5 cellular contexts compared by ENCODE assay signal in genomic region chr1:790388-790930, GRCh38.
DNase-seq lines count a peak whose midpoint lies in the region; ATAC-seq, FAIRE-seq and TF ChIP-seq lines count a peak whose summit lies in the region.
"Not testable (repeated sequence)": the region's sequence is repeated elsewhere in the genome, so short reads cannot be mapped to it uniquely, and the experiment has no call there.

No MANE protein-coding gene starts in this region.

- peak; percentile 23 for DNase-seq in AG10803 (ENCODE audit: low read depth)
- DNase-seq in IMR-90; HepG2 (ENCODE audit: low spot score): not testable (repeated sequence)
- peak; percentile 17 for DNase-seq in astrocyte (ENCODE audit: low read depth)

- not testable (repeated sequence) for H3K27me3 Mint-ChIP-seq in astrocyte (ENCODE audit: low read depth, unreplicated experiment)

- not testable (repeated sequence) for H2BK120ac ChIP-seq in IMR-90 (ENCODE audit: low read depth, low read length)

- H2AK9ac ChIP-seq in IMR-90 (replicated peaks; ENCODE audit: low read depth, low read length, poor library complexity): not testable (repeated sequence)

- not testable (repeated sequence) for H3K4me3 Mint-ChIP-seq in astrocyte (ENCODE audit: unreplicated experiment)

- peak overlapping the region; percentile 50 for H2BK5ac ChIP-seq in IMR-90 (ENCODE audit: low read depth, low read length, poor library complexity, severe bottlenecking)

- not testable (repeated sequence) for H3K18ac ChIP-seq in IMR-90 (ENCODE audit: low read depth, low read length)

- H3K27ac Mint-ChIP-seq in astrocyte (ENCODE audit: unreplicated experiment): not testable (repeated sequence)

- not testable (repeated sequence) for H2BK20ac ChIP-seq in IMR-90 (ENCODE audit: low read depth, low read length)

- in situ Hi-C loops in IMR-90 (cut with MboI; ENCODE audit: low sequenced_read_pairs); HepG2 (cut with HindIII; ENCODE audit: extremely low pct_ligation_motif_present, low pct_unique_long_range_greater_than_20kb): not testable (repeated sequence)

- POLR2A ChIA-PET in HEK293 (lab: Yijun Ruan, JAX); IMR-90 (lab: Charles Lee; ENCODE audit: unreplicated experiment); HepG2 (lab: Yijun Ruan, JAX): not testable (repeated sequence)

- not testable (repeated sequence) for H3K4me1 ChIP-seq in HEK293 (ENCODE audit: control insufficient read depth, insufficient read depth, low read length); IMR-90 (ENCODE audit: control insufficient read depth, insufficient read depth, low read length); astrocyte (ENCODE audit: insufficient read depth, low read length); HepG2 (ENCODE audit: insufficient read depth, low read length)

- TF ChIP-seq POLR2A in IMR-90 (IDR thresholded peaks at IDR 0.05; ENCODE audit: low read depth, low read length); HepG2 (IDR thresholded peaks at IDR 0.05; ENCODE audit: insufficient read depth in 1 of 2, low read depth in 2 of 2, low read length in 2 of 2): not testable (repeated sequence)

- not testable (repeated sequence) for BruUV-seq in IMR-90 (replicated peaks; lab: Mats Ljungman, UMichigan); HepG2 (replicated peaks; lab: Mats Ljungman, UMichigan)

- H3K27ac ChIP-seq in HEK293 (ENCODE audit: extremely low read depth, low read depth, low read length); IMR-90 (ENCODE audit: insufficient read depth, low read length); astrocyte (ENCODE audit: low read depth, low read length); HepG2 (ENCODE audit: extremely low read length, insufficient read depth, low read length): not testable (repeated sequence)

- dilution Hi-C loops in IMR-90 (cut with HindIII; ENCODE audit: low sequenced_read_pairs, unreplicated experiment): not testable (repeated sequence)

- H3K9ac ChIP-seq in IMR-90 (ENCODE audit: low read depth, low read length); astrocyte (ENCODE audit: low read length); HepG2 (ENCODE audit: insufficient read depth, low read depth, low read length): not testable (repeated sequence)

- H4K5ac ChIP-seq in IMR-90 (ENCODE audit: low read depth, low read length): not testable (repeated sequence)

- not testable (repeated sequence) for H3K23ac ChIP-seq in IMR-90 (ENCODE audit: low read depth, low read length)

- H4K91ac ChIP-seq in IMR-90 (ENCODE audit: insufficient read depth, low read depth, low read length): not testable (repeated sequence)

- H3K4me2 ChIP-seq in IMR-90 (ENCODE audit: low read depth, low read length); astrocyte (ENCODE audit: low read length); HepG2 (ENCODE audit: low read depth, low read length): not testable (repeated sequence)

- not testable (repeated sequence) for H3K14ac ChIP-seq in IMR-90 (replicated peaks; ENCODE audit: low read depth, low read length)

- not testable (repeated sequence) for H3K79me2 ChIP-seq in astrocyte (ENCODE audit: insufficient read depth, low read length); HepG2 (ENCODE audit: insufficient read depth, low read length)

- not testable (repeated sequence) for H3K79me1 ChIP-seq in IMR-90 (ENCODE audit: low read depth in 1 of 2, low read length in 2 of 2)

- not testable (repeated sequence) for H2BK15ac ChIP-seq in IMR-90 (ENCODE audit: low read depth, low read length)

- H3K9me3 Mint-ChIP-seq in astrocyte (ENCODE audit: unreplicated experiment): not testable (repeated sequence)

- not testable (repeated sequence) for H2AFZ ChIP-seq in IMR-90 (replicated peaks; ENCODE audit: low read length, poor library complexity); astrocyte (ENCODE audit: low read depth, low read length); HepG2 (ENCODE audit: low read length)

- TF ChIP-seq EP300 in HepG2 (IDR thresholded peaks at IDR 0.05; ENCODE audit: low read depth in 2 of 2, low read length in 2 of 2); HepG2 (CRISPR knock-in tag; IDR thresholded peaks at IDR 0.05; ENCODE audit: borderline replicate concordance): not testable (repeated sequence)

- H3K9me3 ChIP-seq in HEK293 (ENCODE audit: control insufficient read depth, insufficient read depth, low read depth, low read length); IMR-90 (ENCODE audit: control insufficient read depth, insufficient read depth, low read length); astrocyte (ENCODE audit: insufficient read depth, low read depth, low read length): not testable (repeated sequence)
- H3K9me3 ChIP-seq in HepG2 (ENCODE audit: low read length): peaks cover 22% of the 10 kb centered on the region

- not testable (repeated sequence) for H2AK5ac ChIP-seq in IMR-90 (ENCODE audit: low read depth, low read length)

- not testable (repeated sequence) for H3K9me1 ChIP-seq in IMR-90 (ENCODE audit: insufficient read depth, low read length)

- not testable (repeated sequence) for H3K4me3 ChIP-seq in AG10803 (ENCODE audit: low read length); HEK293 (ENCODE audit: low read depth, low read length); IMR-90 (ENCODE audit: insufficient read depth, low read depth, low read length); astrocyte (ENCODE audit: insufficient read depth, low read depth, low read length); HepG2 (replicated peaks in 1 of 3; ENCODE audit: insufficient read depth in 1 of 3, low read depth in 2 of 3, low read length in 3 of 3)

- not testable (repeated sequence) for ATAC-seq in IMR-90 (ENCODE audit: low read depth); HepG2

- not testable (repeated sequence) for TF ChIP-seq RAD21 in IMR-90 (IDR thresholded peaks at IDR 0.05; ENCODE audit: low read length); HepG2 (CRISPR knock-in tag; IDR thresholded peaks at IDR 0.05)

- H3K27me3 ChIP-seq in IMR-90 (ENCODE audit: control insufficient read depth, insufficient read depth, low read length); astrocyte (ENCODE audit: insufficient read depth, low read length); HepG2 (ENCODE audit: control insufficient read depth in 1 of 2, insufficient read depth in 2 of 2, low read length in 2 of 2): not testable (repeated sequence)

- FAIRE-seq in astrocyte (lab: Jason Lieb, UNC); HepG2 (lab: Jason Lieb, UNC): not testable (repeated sequence)

- intact Hi-C loops in IMR-90 (cut with micrococcal nuclease); HepG2 (cut with micrococcal nuclease; ENCODE audit: unreplicated experiment): not testable (repeated sequence)

- peaks cover 11% of the 10 kb centered on the region for H3K36me3 Mint-ChIP-seq in astrocyte (ENCODE audit: low read depth, unreplicated experiment)

- not testable (repeated sequence) for H3K56ac ChIP-seq in IMR-90 (ENCODE audit: extremely low read depth, insufficient read depth, low read length)

- H3K4me1 Mint-ChIP-seq in astrocyte (ENCODE audit: low read depth, unreplicated experiment): not testable (repeated sequence)

- H4K8ac ChIP-seq in IMR-90 (ENCODE audit: low read depth in 2 of 2, low read length in 2 of 2): not testable (repeated sequence)

- CTCF ChIA-PET in HEK293 (lab: Yijun Ruan, JAX); IMR-90 (lab: Yijun Ruan, JAX); HepG2 (lab: Yijun Ruan, JAX; ENCODE audit: low intra/inter-chr PET ratio, low total read pairs): not testable (repeated sequence)

- 94% methylated on average over 7 of the region's 10 CpGs; no CpG with 5 or more reads in 1 of the 2 experiments for WGBS in IMR-90 (ENCODE audit: extremely low coverage in 2 of 2, insufficient read length in 1 of 2), 2 experiments
- 73% methylated on average over 10 of the region's 10 CpGs for WGBS in HepG2 (ENCODE audit: low lambda C conversion rate)

- not testable (repeated sequence) for H3K36me3 ChIP-seq in HEK293 (ENCODE audit: control insufficient read depth in 2 of 2, insufficient read depth in 1 of 2, low read length in 2 of 2); IMR-90 (ENCODE audit: control insufficient read depth, insufficient read depth, low read length); astrocyte (ENCODE audit: insufficient read depth, low read length); HepG2 (replicated peaks in 1 of 2; ENCODE audit: control insufficient read depth in 1 of 2, insufficient read depth in 2 of 2, low read length in 2 of 2)

- H3K4ac ChIP-seq in IMR-90 (ENCODE audit: low read depth, low read length): not testable (repeated sequence)

- not testable (repeated sequence) for H4K20me1 ChIP-seq in IMR-90 (ENCODE audit: insufficient read depth, low read length); astrocyte (ENCODE audit: insufficient read depth, low read length); HepG2 (ENCODE audit: insufficient read depth, low read length)

- not testable (repeated sequence) for TF ChIP-seq CTCF in AG10803 (conservative IDR thresholded peaks at IDR 0.05; ENCODE audit: low read length); HEK293 (tag by site-specific recombination; IDR thresholded peaks at IDR 0.05); IMR-90 (conservative IDR thresholded peaks at IDR 0.05; ENCODE audit: low read depth, low read length); astrocyte (IDR thresholded peaks at IDR 0.05; ENCODE audit: insufficient read depth, low read depth, low read length); HepG2 (CRISPR knock-in tag; IDR thresholded peaks at IDR 0.05)

TF ChIP-seq in HEK293, 187 proteins besides CTCF, POLR2A, EP300 and RAD21 (continues in another document):
- TF ChIP-seq ZNF530 (tag by site-specific recombination; IDR thresholded peaks at IDR 0.05; ENCODE audit: low read depth): peak; percentile 96
